ENCODE assay signal across 8 cellular contexts in the genomic region with DNA sequence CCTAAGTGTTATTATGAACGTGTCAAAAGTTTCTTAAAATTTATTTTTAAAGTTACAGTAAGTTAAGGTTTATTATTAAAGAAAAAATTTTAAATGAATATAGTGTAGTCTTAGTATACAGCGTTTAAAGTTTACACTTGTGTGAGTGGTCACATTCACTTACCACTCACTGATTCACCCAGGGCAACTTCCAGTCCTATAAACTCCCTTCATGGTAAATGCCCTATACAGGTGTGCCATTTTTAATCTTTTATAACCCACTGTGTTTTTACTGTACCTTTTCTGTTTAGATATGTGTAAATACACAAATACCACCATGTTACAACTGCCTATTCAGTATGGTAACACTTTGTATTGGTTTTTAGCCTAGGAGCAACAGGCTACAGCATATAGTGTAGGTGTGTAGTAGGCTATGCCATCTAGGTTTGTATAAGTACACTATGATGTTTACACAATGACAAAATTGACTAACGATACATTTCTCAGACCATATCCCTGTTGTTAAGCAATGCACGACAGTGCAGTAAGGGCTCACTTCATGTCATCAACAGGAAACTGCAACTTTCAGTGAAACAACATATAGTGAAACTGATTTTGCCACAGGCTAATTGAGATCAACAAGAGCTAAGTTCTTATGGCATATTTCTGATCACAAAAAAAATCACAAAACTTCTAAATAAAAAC.
DNase-seq lines count a peak whose midpoint lies in the region; ATAC-seq, FAIRE-seq and TF ChIP-seq lines count a peak whose summit lies in the region.

No MANE protein-coding gene starts in this region.

- no peak overlapping the region for H3K27ac ChIP-seq in kidney (ENCODE audit: low read depth in 2 of 2, low read length in 2 of 2)

- peak; percentile 13 for FAIRE-seq in kidney (lab: Jason Lieb, UNC)

- TF ChIP-seq CTCF in kidney (IDR thresholded peaks at IDR 0.05; ENCODE audit: borderline replicate concordance, extremely low read depth, insufficient read depth): no peak

- H3K9me3 ChIP-seq in kidney (ENCODE audit: control insufficient read depth in 1 of 2, low read length in 2 of 2): no peaks in the 10 kb centered on the region

- no peak overlapping the region for H3K9ac ChIP-seq in kidney (ENCODE audit: low read length in 2 of 2)

- H3K36me3 ChIP-seq in kidney (ENCODE audit: control insufficient read depth in 1 of 2, insufficient read depth in 2 of 2, low read length in 2 of 2): no peaks in the 10 kb centered on the region

- ATAC-seq in GM18508 (IDR thresholded peaks at IDR 0.05; ENCODE audit: insufficient read depth, unreplicated experiment) (peak; percentile 74), GM21526 (IDR thresholded peaks at IDR 0.05; ENCODE audit: low FRiP score, unreplicated experiment) (peak; percentile 61), HG03469 (IDR thresholded peaks at IDR 0.05; ENCODE audit: unreplicated experiment) (peak; percentile 75)

- intact Hi-C loops in kidney (cut with DNase I): loop anchor here (10.0 kb wide), 1 partner anchor 218 kb away; no protein-coding TSS in a partner anchor

- DNase-seq in kidney (no peak), GM03348 (ENCODE audit: low spot score) (no peak), NCI-H2029 (lab: John Stamatoyannopoulos, UW) (no peak), Ammon's horn (ENCODE audit: low spot score) (no peak)
- no peak for DNase-seq in stimulated activated CD4-positive, alpha-beta T cell treated with anti-CD3 and anti-CD28 coated beads, Interleukin-4, amount 100 ng/mL, for 24 hours

- H3K4me1 ChIP-seq in kidney (ENCODE audit: control insufficient read depth in 1 of 2, insufficient read depth in 1 of 2, low read depth in 1 of 2, low read length in 2 of 2): peaks cover 0 to 3% of the 10 kb centered on the region in 2 donors

- no peak overlapping the region for H3K4me3 ChIP-seq in kidney (ENCODE audit: low read length in 2 of 2)
